ENCODE assay signal across 8 cellular contexts in the genomic region with DNA sequence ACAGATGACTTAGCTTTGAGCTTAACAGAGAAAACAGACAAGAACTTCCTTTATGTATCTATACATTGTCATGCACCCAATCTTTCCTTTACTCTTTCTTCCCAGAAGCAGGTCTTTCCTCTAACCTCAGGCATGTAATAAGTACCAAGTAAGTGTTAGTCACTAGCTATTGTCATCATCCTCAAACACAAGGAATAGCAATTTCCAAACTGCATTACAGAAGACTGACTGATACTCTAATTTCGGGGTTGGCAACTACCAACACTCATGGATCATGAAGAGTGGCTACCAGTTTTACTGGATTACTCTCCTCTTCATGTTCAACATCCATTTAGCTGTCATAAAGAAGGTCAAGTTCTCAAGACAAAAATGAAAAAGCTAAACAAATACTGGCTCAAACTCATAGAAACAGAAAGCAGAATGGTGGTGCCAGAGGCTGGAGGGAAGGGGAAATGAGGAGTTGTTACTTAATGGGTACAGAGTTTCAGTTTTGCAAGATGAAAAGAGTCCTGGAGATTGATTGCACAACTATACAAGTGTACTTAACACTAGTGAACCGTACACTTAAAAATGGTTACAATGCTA.
DNase-seq lines count a peak whose midpoint lies in the region; ATAC-seq and TF ChIP-seq lines count a peak whose summit lies in the region.

No MANE protein-coding gene starts in this region.

- DNase-seq in GM12865 (ENCODE audit: low read depth) (peak; percentile 73), PC-9 (peak in 1 of 2 experiments; percentile 98), progenitor cell of endocrine pancreas (ENCODE audit: low spot score, unreplicated experiment) (no peak), foreskin melanocyte (no peak), GDM1 (lab: John Stamatoyannopoulos, UW) (no peak), HuH-7.5 (ENCODE audit: low spot score) (no peak)

- H3K27ac ChIP-seq in PC-9: peak overlapping the region; percentile 82
- peak overlapping the region; percentile 26 for H3K27ac ChIP-seq in duodenal mucosa (ENCODE audit: low read depth, low read length)

- H3K9ac ChIP-seq in duodenal mucosa (ENCODE audit: low read depth in 1 of 2, low read length in 2 of 2): no peak overlapping the region

- peaks cover 41% of the 10 kb centered on the region for H3F3A ChIP-seq in PC-9 (ENCODE audit: insufficient read depth, low read depth)

- H3K4me3 ChIP-seq in GM12865 (ENCODE audit: low read depth, low read length) (peak overlapping the region; percentile 27), PC-9 (peak overlapping the region; percentile 19; the same call in 1 of the 2 replicates), duodenal mucosa (ENCODE audit: low read depth in 1 of 2, low read length in 2 of 2) (peak overlapping the region; percentile 30 to 52)

- ATAC-seq in HG02678 (IDR thresholded peaks at IDR 0.05; ENCODE audit: unreplicated experiment): peak; percentile 72

- H3K9me3 Mint-ChIP-seq in progenitor cell of endocrine pancreas (ENCODE audit: low read depth): no peaks in the 10 kb centered on the region

- no peaks in the 10 kb centered on the region for H3K9me2 ChIP-seq in PC-9 (ENCODE audit: insufficient read depth)

- H3K4me1 ChIP-seq in PC-9 (replicated peaks; ENCODE audit: insufficient read depth) (peaks cover 43% of the 10 kb centered on the region), duodenal mucosa (ENCODE audit: control insufficient read depth in 1 of 2, insufficient read depth in 2 of 2, low read length in 2 of 2) (peaks cover 26 to 52% of the 10 kb centered on the region in 2 donors)

- H2AFZ ChIP-seq in PC-9: no peak overlapping the region

- H3K79me2 ChIP-seq in PC-9 (ENCODE audit: low read depth): peaks cover 58% of the 10 kb centered on the region

- TF ChIP-seq CTCF in GM12865 (IDR thresholded peaks at IDR 0.05; ENCODE audit: insufficient read depth, low read depth, low read length, missing control alignments) (no peak), PC-9 (conservative IDR thresholded peaks at IDR 0.05) (no peak), progenitor cell of endocrine pancreas (IDR thresholded peaks at IDR 0.05; ENCODE audit: unreplicated experiment) (no peak)

- CTCF ChIA-PET in PC-9 (lab: Charles Lee): no interaction called here

- POLR2A ChIA-PET in PC-9 (lab: Charles Lee; ENCODE audit: unreplicated experiment): interaction anchor here (0.6 to 0.7 kb wide), 3 partner anchors 40 to 1525 kb away, joined by 3 to 19 read pairs (median 4); a partner anchor contains a TSS

- no peaks in the 10 kb centered on the region for H3K36me3 ChIP-seq in PC-9 (ENCODE audit: low read depth)
- no peaks in the 10 kb centered on the region for H3K36me3 ChIP-seq in duodenal mucosa (ENCODE audit: control insufficient read depth in 1 of 2, insufficient read depth in 2 of 2, low read length in 2 of 2)

- H3K27me3 Mint-ChIP-seq in progenitor cell of endocrine pancreas: no peaks in the 10 kb centered on the region

- peaks cover 14% of the 10 kb centered on the region; the same call in 1 of the 2 replicates for H4K20me1 ChIP-seq in PC-9 (ENCODE audit: insufficient read depth)

- peaks cover 31% of the 10 kb centered on the region for H3K4me1 Mint-ChIP-seq in progenitor cell of endocrine pancreas (ENCODE audit: low read depth)

- peak overlapping the region; percentile 63 for H3K4me2 ChIP-seq in PC-9

- H3K27me3 ChIP-seq in PC-9 (ENCODE audit: insufficient read depth, low read depth): no peaks in the 10 kb centered on the region
- H3K27me3 ChIP-seq in duodenal mucosa (ENCODE audit: control insufficient read depth in 1 of 2, insufficient read depth in 2 of 2, low read length in 2 of 2): no peaks in the 10 kb centered on the region

- no TSS peak for BruUV-seq in PC-9 (replicated peaks; lab: Mats Ljungman, UMichigan)

- no peak overlapping the region for H3K4me3 Mint-ChIP-seq in progenitor cell of endocrine pancreas (ENCODE audit: low read depth)

- intact Hi-C loops in PC-9 (cut with micrococcal nuclease; ENCODE audit: unreplicated experiment): loop anchor here (10.0 kb wide), 1 partner anchor 108 kb away; a partner anchor contains a TSS

- no peaks in the 10 kb centered on the region for H3K36me3 Mint-ChIP-seq in progenitor cell of endocrine pancreas (ENCODE audit: insufficient read depth)

- H3K27ac Mint-ChIP-seq in progenitor cell of endocrine pancreas: peak overlapping the region; percentile 9

- H3K9me3 ChIP-seq in PC-9 (ENCODE audit: insufficient read depth, low read depth) (no peaks in the 10 kb centered on the region), duodenal mucosa (ENCODE audit: control insufficient read depth in 1 of 2, low read length in 2 of 2) (no peaks in the 10 kb centered on the region)
